13 cellular contexts compared by ENCODE assay signal in the genomic region with DNA sequence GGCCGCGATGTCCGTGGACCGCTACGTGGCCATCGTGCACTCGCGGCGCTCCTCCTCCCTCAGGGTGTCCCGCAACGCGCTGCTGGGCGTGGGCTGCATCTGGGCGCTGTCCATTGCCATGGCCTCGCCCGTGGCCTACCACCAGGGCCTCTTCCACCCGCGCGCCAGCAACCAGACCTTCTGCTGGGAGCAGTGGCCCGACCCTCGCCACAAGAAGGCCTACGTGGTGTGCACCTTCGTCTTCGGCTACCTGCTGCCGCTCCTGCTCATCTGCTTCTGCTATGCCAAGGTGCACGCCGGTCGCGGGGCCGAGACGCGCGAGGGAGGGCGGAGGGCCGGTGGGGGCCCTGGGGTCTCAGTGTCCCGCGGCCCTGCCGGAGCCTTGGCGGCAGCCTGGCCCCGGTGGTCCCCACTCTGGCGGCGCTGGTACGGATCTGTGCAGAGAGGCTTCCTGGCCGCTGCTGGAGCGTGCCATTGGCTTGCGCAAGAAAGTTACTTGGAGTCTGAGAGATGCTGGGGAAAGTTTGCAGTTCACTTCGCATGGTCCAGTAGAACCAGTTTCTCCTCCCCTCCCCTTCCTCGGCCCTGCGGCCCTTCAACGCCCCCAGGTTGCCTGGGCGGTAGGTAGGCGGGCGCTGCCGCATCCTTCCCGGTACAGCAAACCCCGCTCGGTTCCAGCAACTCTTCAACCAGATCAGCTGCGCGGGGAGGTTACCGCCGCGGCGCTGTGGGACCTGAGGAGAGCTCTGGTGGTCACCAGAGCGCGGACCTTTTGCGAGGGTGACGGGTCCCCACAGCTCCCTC. TPM values are rescaled to one million over a fixed set of nuclear protein-coding genes. Genes with fewer than 3 reads are reported as not detected.
DNase-seq lines count a peak whose midpoint lies in the region; ATAC-seq and TF ChIP-seq lines count a peak whose summit lies in the region.
"Had no signal": no experiment of that assay in that cellular context is flagged by ENCODE, and none has a peak within 500 bp of the region (broad histone marks: within the 10 kb centered on the region; RNA-seq: fewer than 3 reads in every experiment).

No MANE protein-coding gene starts in this region.

- no peak for ATAC-seq in activated T-cell treated with anti-CD3 and anti-CD28 coated beads, Interleukin-2, amount 50 U/mL, for 72 hours (replicated peaks in 1 of 2)
- no peak for ATAC-seq in stimulated activated naive B cell treated with anti-CD40 and anti-IgM and Interleukin-4, amounts not matched to agents 10 μg/mL and 1 μg/mL and 100 μg/mL, for 72 hours (replicated peaks)

- H3K9me3 ChIP-seq in iPS-18c (ENCODE audit: control insufficient read depth, insufficient read depth, low read length) (peaks cover 5% of the 10 kb centered on the region), testis (no peaks in the 10 kb centered on the region)
- H3K9me3 ChIP-seq: adrenal gland had no signal

- no peak for TF ChIP-seq CTCF in testis (IDR thresholded peaks at IDR 0.05)

- H3K27me3 Mint-ChIP-seq in activated CD4-positive, alpha-beta T cell treated with anti-CD3 and anti-CD28 coated beads, Interleukin-2, amount 10 ng/mL, durations not matched to agents 24 days and 14 days: peaks cover 57% of the 10 kb centered on the region
- peaks cover 76% of the 10 kb centered on the region for H3K27me3 Mint-ChIP-seq in activated T-cell treated with anti-CD3 and anti-CD28 coated beads, Interleukin-2, amount 50 U/mL, for 72 hours (ENCODE audit: low read depth)
- peaks cover 61 to 75% of the 10 kb centered on the region in 2 donors for H3K27me3 Mint-ChIP-seq in stimulated activated naive B cell treated with anti-CD40 and anti-IgM and Interleukin-4, amounts not matched to agents 10 μg/mL and 1 μg/mL and 100 μg/mL, for 72 hours

- peak overlapping the region; percentile 72 for H3K27ac Mint-ChIP-seq in activated CD4-positive, alpha-beta T cell treated with anti-CD3 and anti-CD28 coated beads, Interleukin-2, amount 10 ng/mL, durations not matched to agents 24 days and 14 days
- H3K27ac Mint-ChIP-seq in activated T-cell treated with anti-CD3 and anti-CD28 coated beads, Interleukin-2, amount 50 U/mL, for 72 hours: no peak overlapping the region
- peak overlapping the region; percentile 25 for H3K27ac Mint-ChIP-seq in stimulated activated naive B cell treated with anti-CD40 and anti-IgM and Interleukin-4, amounts not matched to agents 10 μg/mL and 1 μg/mL and 100 μg/mL, for 72 hours

- H3K36me3 Mint-ChIP-seq in activated CD4-positive, alpha-beta T cell treated with anti-CD3 and anti-CD28 coated beads, Interleukin-2, amount 10 ng/mL, durations not matched to agents 24 days and 14 days (ENCODE audit: low read depth): peaks cover 2% of the 10 kb centered on the region
- peaks cover 5 to 15% of the 10 kb centered on the region in 2 donors for H3K36me3 Mint-ChIP-seq in activated T-cell treated with anti-CD3 and anti-CD28 coated beads, Interleukin-2, amount 50 U/mL, for 72 hours (ENCODE audit: insufficient read depth in 2 of 2)
- peaks cover 4 to 8% of the 10 kb centered on the region in 2 donors for H3K36me3 Mint-ChIP-seq in stimulated activated naive B cell treated with anti-CD40 and anti-IgM and Interleukin-4, amounts not matched to agents 10 μg/mL and 1 μg/mL and 100 μg/mL, for 72 hours

- peak overlapping the region; percentile 7 for H3K4me3 Mint-ChIP-seq in activated CD4-positive, alpha-beta T cell treated with anti-CD3 and anti-CD28 coated beads, Interleukin-2, amount 10 ng/mL, durations not matched to agents 24 days and 14 days
- H3K4me3 Mint-ChIP-seq in activated T-cell treated with anti-CD3 and anti-CD28 coated beads, Interleukin-2, amount 50 U/mL, for 72 hours: peak overlapping the region; percentile 76 to 85
- H3K4me3 Mint-ChIP-seq in stimulated activated naive B cell treated with anti-CD40 and anti-IgM and Interleukin-4, amounts not matched to agents 10 μg/mL and 1 μg/mL and 100 μg/mL, for 72 hours: peak overlapping the region; percentile 62 to 70

- H3K27ac ChIP-seq in testis: no peak overlapping the region

- H3K27me3 ChIP-seq in testis: no peaks in the 10 kb centered on the region

- H3K4me3 ChIP-seq in iPS-18c (ENCODE audit: insufficient read depth, low read depth, low read length): peak overlapping the region; percentile 63
- H3K4me3 ChIP-seq in testis: peak overlapping the region in 1 of 2 donors; percentile 31
- H3K4me3 ChIP-seq: adrenal gland had no signal

- TF ChIP-seq POLR2A in testis (IDR thresholded peaks at IDR 0.05): no peak

- DNase-seq in activated CD4-positive, alpha-beta T cell treated with anti-CD3 and anti-CD28 coated beads, Interleukin-2, amount 10 ng/mL, durations not matched to agents 24 days and 14 days: no peak
- DNase-seq in activated CD4-positive, alpha-beta T cell treated with anti-CD3 and anti-CD28 coated beads for 4 hours: no peak
- no peak for DNase-seq in activated T-cell treated with anti-CD3 and anti-CD28 coated beads, Interleukin-2, amount 50 U/mL, for 72 hours
- DNase-seq in stimulated activated naive B cell treated with anti-CD40 and anti-IgM and Interleukin-4, amounts not matched to agents 10 μg/mL and 1 μg/mL and 100 μg/mL, for 72 hours: no peak
- no peak for DNase-seq in testis
- DNase-seq in epidermal melanocyte (ENCODE audit: insufficient read length, low spot score): no peak
- no peak for DNase-seq in glomerular visceral epithelial cell (ENCODE audit: extremely low spot score)
- DNase-seq: adrenal gland, GF-D8, OCI-M1 had no signal

- H3K4me1 ChIP-seq in testis: peaks cover 4% of the 10 kb centered on the region
- H3K4me1 ChIP-seq: adrenal gland had no signal

- H3K4me1 Mint-ChIP-seq in activated CD4-positive, alpha-beta T cell treated with anti-CD3 and anti-CD28 coated beads, Interleukin-2, amount 10 ng/mL, durations not matched to agents 24 days and 14 days: peaks cover 4% of the 10 kb centered on the region
- peaks cover 16% of the 10 kb centered on the region for H3K4me1 Mint-ChIP-seq in activated T-cell treated with anti-CD3 and anti-CD28 coated beads, Interleukin-2, amount 50 U/mL, for 72 hours (ENCODE audit: low read depth)
- peaks cover 5 to 23% of the 10 kb centered on the region in 2 donors for H3K4me1 Mint-ChIP-seq in stimulated activated naive B cell treated with anti-CD40 and anti-IgM and Interleukin-4, amounts not matched to agents 10 μg/mL and 1 μg/mL and 100 μg/mL, for 72 hours

- intact Hi-C loops in activated CD4-positive, alpha-beta T cell treated with anti-CD3 and anti-CD28 coated beads, Interleukin-2, amount 10 ng/mL, durations not matched to agents 24 days and 14 days (cut with micrococcal nuclease): loop anchor here (10.0 kb wide), 1 partner anchor 756 kb away; the partner anchor contains the start of gene ZNF516
- intact Hi-C loops in testis (cut with DNase I; ENCODE audit: low total_unique reads): no loop called here

- no peaks in the 10 kb centered on the region for H3K36me3 ChIP-seq in testis (ENCODE audit: low read depth, missing control alignments)
- H3K36me3 ChIP-seq: adrenal gland had no signal

- H3K9me3 Mint-ChIP-seq in activated CD4-positive, alpha-beta T cell treated with anti-CD3 and anti-CD28 coated beads, Interleukin-2, amount 10 ng/mL, durations not matched to agents 24 days and 14 days: peaks cover 13% of the 10 kb centered on the region
- peaks cover 1 to 6% of the 10 kb centered on the region in 2 donors for H3K9me3 Mint-ChIP-seq in activated T-cell treated with anti-CD3 and anti-CD28 coated beads, Interleukin-2, amount 50 U/mL, for 72 hours
- H3K9me3 Mint-ChIP-seq in stimulated activated naive B cell treated with anti-CD40 and anti-IgM and Interleukin-4, amounts not matched to agents 10 μg/mL and 1 μg/mL and 100 μg/mL, for 72 hours: peaks cover 8 to 19% of the 10 kb centered on the region in 2 donors

- 0 to 2% methylated on average over 1 to 66 of the region's 67 CpGs for WGBS in testis, 2 donors

RNA-seq across cellular contexts. Expression of gene GALR1, which starts 1.5 kb away (rescaled TPM):
- not detected in 2 replicates for total RNA-seq in activated CD4-positive, alpha-beta T cell treated with anti-CD3 and anti-CD28 coated beads, Interleukin-2, amount 10 ng/mL, durations not matched to agents 24 days and 14 days
- not detected for total RNA-seq in activated T-cell treated with anti-CD3 and anti-CD28 coated beads, Interleukin-2, amount 50 U/mL, for 72 hours
- under 1 TPM; 0.16 to 0.43 TPM for total RNA-seq in testis
- polyA plus RNA-seq in testis (ENCODE audit: insufficient read depth, low read depth, low replicate concordance): 0.11 TPM
- total RNA-seq: lung microvascular endothelial cell, skeletal muscle tissue had no signal

Comparison
In these comparisons a context has a peak if more than half of its experiments do, and no peak if none do; other contexts are left out.
1. H3K4me3 Mint-ChIP-seq: peak in every context shown above with its lines; median percentile 80 in activated T-cell treated with anti-CD3 and anti-CD28 coated beads, Interleukin-2, amount 50 U/mL, for 72 hours; 66 in stimulated activated naive B cell treated with anti-CD40 and anti-IgM and Interleukin-4, amounts not matched to agents 10 μg/mL and 1 μg/mL and 100 μg/mL, for 72 hours; 7 in activated CD4-positive, alpha-beta T cell treated with anti-CD3 and anti-CD28 coated beads, Interleukin-2, amount 10 ng/mL, durations not matched to agents 24 days and 14 days.